18 cellular contexts compared by ENCODE assay signal in genomic region chr2:211800001-211800400, GRCh38.
DNase-seq lines count a peak whose midpoint lies in the region; ATAC-seq and TF ChIP-seq lines count a peak whose summit lies in the region.
"Had no signal": no experiment of that assay in that cellular context is flagged by ENCODE, and none has a peak within 500 bp of the region (broad histone marks: within the 10 kb centered on the region; RNA-seq: fewer than 3 reads in every experiment).

No MANE protein-coding gene starts in this region.

- H3K36me3 ChIP-seq in hepatocyte (replicated peaks; ENCODE audit: insufficient read depth, low read depth) (no peaks in the 10 kb centered on the region), stomach (no peaks in the 10 kb centered on the region)
- no peaks in the 10 kb centered on the region for H3K36me3 ChIP-seq in naive thymus-derived CD4-positive, alpha-beta T cell (ENCODE audit: control insufficient read depth in 2 of 3, insufficient read depth in 3 of 3, low read length in 3 of 3)
- H3K36me3 ChIP-seq: BE2C had no signal

- peak overlapping the region in 1 of 9 donors; percentile 10 for H3K27ac Mint-ChIP-seq in naive thymus-derived CD4-positive, alpha-beta T cell
- H3K27ac Mint-ChIP-seq: CD4-positive, alpha-beta T cell; IgD-negative memory B cell had no signal

- H3K4me1 Mint-ChIP-seq in naive thymus-derived CD4-positive, alpha-beta T cell, result no peaks in the 10 kb centered on the region
- H3K4me1 Mint-ChIP-seq: IgD-negative memory B cell had no signal

- CTCF ChIA-PET in naive thymus-derived CD4-positive, alpha-beta T cell (lab: Charles Lee), result no interaction called here

- no peaks in the 10 kb centered on the region for H3K79me2 ChIP-seq in hepatocyte

- TF ChIP-seq CTCF in retinal pigment epithelial cell (conservative IDR thresholded peaks at IDR 0.05; ENCODE audit: low read depth, low read length) (no peak), hepatocyte (IDR thresholded peaks at IDR 0.05; ENCODE audit: poor library complexity) (no peak), stomach (IDR thresholded peaks at IDR 0.05) (no peak)

- no peak overlapping the region for H3K4me2 ChIP-seq in hepatocyte

- WGBS in hepatocyte (ENCODE audit: low lambda C conversion rate, missing lambda C conversion rate), result 100% methylated on average over 1 of the region's 1 CpG
- WGBS in stomach, 5 donors, result 58 to 82% (median 73%) methylated on average over 1 of the region's 1 CpG

- no peaks in the 10 kb centered on the region for H3K4me1 ChIP-seq in hepatocyte (ENCODE audit: insufficient read depth)
- H3K4me1 ChIP-seq in stomach, result no peaks in the 10 kb centered on the region
- H3K4me1 ChIP-seq in naive thymus-derived CD4-positive, alpha-beta T cell (ENCODE audit: control insufficient read depth in 2 of 2, insufficient read depth in 2 of 2, low read length in 2 of 2), result no peaks in the 10 kb centered on the region
- H3K4me1 ChIP-seq: BE2C, Caco-2 had no signal

- DNase-seq in Ammon's horn (ENCODE audit: low spot score) (peak; percentile 24), foreskin melanocyte (peak; percentile 57), midbrain (lab: John Stamatoyannopoulos, UW) (peak; percentile 20), retinal pigment epithelial cell (ENCODE audit: low read depth) (peak; percentile 52), T-helper 1 cell (no peak), hepatocyte (ENCODE audit: low spot score) (no peak), stomach (no peak)
- DNase-seq in naive thymus-derived CD4-positive, alpha-beta T cell, result no peak
- DNase-seq: 8988T; BE2C; C1 segment of cervical spinal cord; Caco-2; CD4-positive, alpha-beta T cell; DMS153; GF-D8; GOT3; H7 had no signal

- H3K4me3 Mint-ChIP-seq in naive thymus-derived CD4-positive, alpha-beta T cell, result no peak overlapping the region
- H3K4me3 Mint-ChIP-seq: CD4-positive, alpha-beta T cell; IgD-negative memory B cell had no signal

- H3K4me3 ChIP-seq in retinal pigment epithelial cell (ENCODE audit: low read length), result no peak overlapping the region
- H3K4me3 ChIP-seq in hepatocyte, result no peak overlapping the region
- H3K4me3 ChIP-seq in stomach, result no peak overlapping the region
- no peak overlapping the region for H3K4me3 ChIP-seq in naive thymus-derived CD4-positive, alpha-beta T cell (ENCODE audit: low read length)

- H3K27me3 ChIP-seq in hepatocyte (no peaks in the 10 kb centered on the region), stomach (no peaks in the 10 kb centered on the region)
- no peaks in the 10 kb centered on the region for H3K27me3 ChIP-seq in naive thymus-derived CD4-positive, alpha-beta T cell (ENCODE audit: control insufficient read depth in 2 of 2, insufficient read depth in 2 of 2, low read length in 2 of 2)
- H3K27me3 ChIP-seq: BE2C had no signal

- no peaks in the 10 kb centered on the region for H3K9me3 ChIP-seq in hepatocyte (ENCODE audit: low read depth)
- no peaks in the 10 kb centered on the region for H3K9me3 ChIP-seq in stomach
- H3K9me3 ChIP-seq in naive thymus-derived CD4-positive, alpha-beta T cell (ENCODE audit: control insufficient read depth in 2 of 3, low read length in 3 of 3), result no peaks in the 10 kb centered on the region
- H3K9me3 ChIP-seq: BE2C, Caco-2 had no signal

- no peaks in the 10 kb centered on the region for H3K27me3 Mint-ChIP-seq in naive thymus-derived CD4-positive, alpha-beta T cell
- H3K27me3 Mint-ChIP-seq: CD4-positive, alpha-beta T cell; IgD-negative memory B cell had no signal

- ATAC-seq in naive thymus-derived CD4-positive, alpha-beta T cell, result no peak

- H2AFZ ChIP-seq in hepatocyte, result no peak overlapping the region

- no peaks in the 10 kb centered on the region for H3K36me3 Mint-ChIP-seq in naive thymus-derived CD4-positive, alpha-beta T cell
- H3K36me3 Mint-ChIP-seq: IgD-negative memory B cell had no signal

- TF ChIP-seq EP300 in stomach (IDR thresholded peaks at IDR 0.05), result no peak

- POLR2A ChIA-PET in naive thymus-derived CD4-positive, alpha-beta T cell (lab: Charles Lee), result no interaction called here

- H3K9me3 Mint-ChIP-seq in naive thymus-derived CD4-positive, alpha-beta T cell, result peaks cover 0 to 4% (median 0%) of the 10 kb centered on the region in 11 donors
- H3K9me3 Mint-ChIP-seq: CD4-positive, alpha-beta T cell had no signal

- no peak overlapping the region for H3K27ac ChIP-seq in hepatocyte
- no peak overlapping the region for H3K27ac ChIP-seq in stomach
- H3K27ac ChIP-seq in naive thymus-derived CD4-positive, alpha-beta T cell (ENCODE audit: low read depth, low read length), result no peak overlapping the region

- intact Hi-C loops in stomach (cut with DNase I; ENCODE audit: low total_unique reads), result no loop called here
- intact Hi-C loops in naive thymus-derived CD4-positive, alpha-beta T cell (cut with micrococcal nuclease), result no loop called here

- TF ChIP-seq POLR2A in stomach (IDR thresholded peaks at IDR 0.05), result no peak

- H4K20me1 ChIP-seq in hepatocyte (ENCODE audit: insufficient read depth, poor library complexity, severe bottlenecking), result no peaks in the 10 kb centered on the region

- no peaks in the 10 kb centered on the region for H3K9me2 ChIP-seq in hepatocyte (replicated peaks; ENCODE audit: insufficient read depth)

Comparison
In these comparisons a context has a peak if more than half of its experiments do, and no peak if none do; other contexts are left out.
1. DNase-seq: peak in Ammon's horn (single experiment), foreskin melanocyte (single experiment), midbrain (single experiment) and retinal pigment epithelial cell (single experiment); none in T-helper 1 cell (0 of 5), hepatocyte (single experiment), stomach (single experiment) and naive thymus-derived CD4-positive, alpha-beta T cell (0 of 9).